Comparison of ENCODE assay signal across 18 cellular contexts in the genomic region with DNA sequence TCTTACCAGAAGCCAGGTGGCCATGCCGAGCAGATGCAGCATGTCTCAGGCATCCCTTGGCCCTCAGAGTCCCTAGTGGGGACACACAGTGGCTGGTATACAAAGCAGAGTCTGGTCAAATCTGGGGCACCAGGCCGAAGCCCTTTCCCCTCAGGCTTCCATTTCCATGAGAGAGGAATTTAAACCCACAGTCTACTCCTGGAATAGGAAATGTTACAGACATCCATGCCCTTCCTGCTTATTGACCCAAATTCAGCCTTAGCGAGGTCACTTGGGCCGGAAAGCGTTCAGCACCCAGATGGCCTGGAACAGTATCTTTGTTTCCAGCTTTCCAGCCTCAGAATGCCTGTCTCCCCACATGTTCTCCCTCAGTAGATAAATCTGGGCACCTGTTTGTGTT.
DNase-seq lines count a peak whose midpoint lies in the region; ATAC-seq and TF ChIP-seq lines count a peak whose summit lies in the region.
"Had no signal": no experiment of that assay in that cellular context is flagged by ENCODE, and none has a peak within 500 bp of the region (broad histone marks: within the 10 kb centered on the region; RNA-seq: fewer than 3 reads in every experiment).

No MANE protein-coding gene starts in this region.

- peak in 1 of 8 donors; percentile 31 for ATAC-seq in heart right ventricle
- ATAC-seq in left ventricle myocardium superior, result no peak
- ATAC-seq in WTC11, result peak; percentile 36
- ATAC-seq in stimulated activated naive B cell treated with anti-CD40 and anti-IgM and Interleukin-4, amounts not matched to agents 10 μg/mL and 1 μg/mL and 100 μg/mL, for 72 hours (replicated peaks), result no peak
- ATAC-seq in HG03095 (IDR thresholded peaks at IDR 0.05; ENCODE audit: unreplicated experiment), result no peak
- ATAC-seq: HepG2 had no signal

- CTCF ChIA-PET in WTC11 (lab: Charles Lee), result interaction anchor here (1.0 kb wide), 1 partner anchor 8 kb away, joined by 6 read pairs; no protein-coding TSS in a partner anchor

- WGBS in heart right ventricle, 2 donors, result 51 to 57% methylated on average over 5 of the region's 5 CpGs

- H3K9me3 ChIP-seq in heart right ventricle, result no peaks in the 10 kb centered on the region
- H3K9me3 ChIP-seq: BLaER1, Caco-2, HAP-1 had no signal

- H3K27me3 ChIP-seq in heart right ventricle (no peaks in the 10 kb centered on the region), layer of hippocampus (ENCODE audit: control insufficient read depth, insufficient read depth, low read length) (no peaks in the 10 kb centered on the region)
- H3K27me3 ChIP-seq: BLaER1 had no signal

- H3K4me3 ChIP-seq in heart right ventricle, result no peak overlapping the region
- H3K4me3 ChIP-seq: BLaER1, GM23248, HAP-1 had no signal

- H3K4me3 Mint-ChIP-seq in WTC11, result no peak overlapping the region
- H3K4me3 Mint-ChIP-seq in stimulated activated naive B cell treated with anti-CD40 and anti-IgM and Interleukin-4, amounts not matched to agents 10 μg/mL and 1 μg/mL and 100 μg/mL, for 72 hours, result no peak overlapping the region
- H3K4me3 Mint-ChIP-seq: CD8-positive, alpha-beta memory T cell had no signal

- H3K27ac ChIP-seq in heart right ventricle, result peak overlapping the region in 7 of 10 donors; percentile 7 to 67 (median 22)
- H3K27ac ChIP-seq in layer of hippocampus (ENCODE audit: low read depth, low read length), result peak overlapping the region; percentile 13
- H3K27ac ChIP-seq: BLaER1, GM23248 had no signal

- POLR2A ChIA-PET in WTC11 (lab: Charles Lee), result no interaction called here

- H3K27me3 Mint-ChIP-seq in WTC11 (ENCODE audit: low read depth), result no peaks in the 10 kb centered on the region
- no peaks in the 10 kb centered on the region for H3K27me3 Mint-ChIP-seq in stimulated activated naive B cell treated with anti-CD40 and anti-IgM and Interleukin-4, amounts not matched to agents 10 μg/mL and 1 μg/mL and 100 μg/mL, for 72 hours

- peaks cover 5% of the 10 kb centered on the region; the same call in 1 of the 2 replicates for H3K4me1 Mint-ChIP-seq in WTC11
- H3K4me1 Mint-ChIP-seq in stimulated activated naive B cell treated with anti-CD40 and anti-IgM and Interleukin-4, amounts not matched to agents 10 μg/mL and 1 μg/mL and 100 μg/mL, for 72 hours, result peaks cover 30 to 36% of the 10 kb centered on the region in 2 donors
- H3K4me1 Mint-ChIP-seq: CD8-positive, alpha-beta memory T cell had no signal

- no peaks in the 10 kb centered on the region for H3K9me3 Mint-ChIP-seq in WTC11
- no peaks in the 10 kb centered on the region for H3K9me3 Mint-ChIP-seq in stimulated activated naive B cell treated with anti-CD40 and anti-IgM and Interleukin-4, amounts not matched to agents 10 μg/mL and 1 μg/mL and 100 μg/mL, for 72 hours
- H3K9me3 Mint-ChIP-seq: CD8-positive, alpha-beta memory T cell had no signal

- H3K27ac Mint-ChIP-seq in WTC11, result no peak overlapping the region
- peak overlapping the region; percentile 37 for H3K27ac Mint-ChIP-seq in stimulated activated naive B cell treated with anti-CD40 and anti-IgM and Interleukin-4, amounts not matched to agents 10 μg/mL and 1 μg/mL and 100 μg/mL, for 72 hours

- TF ChIP-seq CTCF in heart right ventricle (IDR thresholded peaks at IDR 0.05) (no peak), WTC11 (IDR thresholded peaks at IDR 0.05) (no peak)

- DNase-seq in heart right ventricle, result no peak
- DNase-seq in left ventricle myocardium superior, result no peak
- no peak for DNase-seq in WTC11 (ENCODE audit: low spot score)
- DNase-seq in stimulated activated naive B cell treated with anti-CD40 and anti-IgM and Interleukin-4, amounts not matched to agents 10 μg/mL and 1 μg/mL and 100 μg/mL, for 72 hours, result no peak
- DNase-seq in mucosa of gallbladder (ENCODE audit: low spot score), result no peak
- no peak for DNase-seq in activated T-cell treated with anti-CD3 and anti-CD28 coated beads, Interleukin-2, amount 50 U/mL, for 1 hour
- DNase-seq: 8988T; AML-193; Caco-2; CD8-positive, alpha-beta memory T cell; DND-41; GF-D8; GM23248 had no signal

- H3K36me3 ChIP-seq in heart right ventricle, result no peaks in the 10 kb centered on the region
- H3K36me3 ChIP-seq: BLaER1, HAP-1 had no signal

- no peaks in the 10 kb centered on the region for H3K36me3 Mint-ChIP-seq in WTC11
- peaks cover 35 to 55% of the 10 kb centered on the region in 2 donors for H3K36me3 Mint-ChIP-seq in stimulated activated naive B cell treated with anti-CD40 and anti-IgM and Interleukin-4, amounts not matched to agents 10 μg/mL and 1 μg/mL and 100 μg/mL, for 72 hours
- H3K36me3 Mint-ChIP-seq: CD8-positive, alpha-beta memory T cell had no signal

- peaks cover 2 to 58% (median 25%) of the 10 kb centered on the region in 9 donors for H3K4me1 ChIP-seq in heart right ventricle
- H3K4me1 ChIP-seq: Caco-2, HAP-1 had no signal

- intact Hi-C loops in heart right ventricle (cut with DNase I), result loop anchor here in 3 of 10 donors (5.0 to 10.0 kb wide), 5 partner anchors 52 to 252 kb away; partner anchors contain the start of gene PIP5K1B (in 1 of the 3)
- intact Hi-C loops in left ventricle myocardium superior (cut with micrococcal nuclease), result no loop called here

TF ChIP-seq in WTC11, 78 proteins besides CTCF, POLR2A, EP300 and RAD21:
- TF ChIP-seq ELF4 (CRISPR knock-in tag; IDR thresholded peaks at IDR 0.05; ENCODE audit: low read depth), result no peak
- TF ChIP-seq GTF2I (CRISPR knock-in tag; conservative IDR thresholded peaks at IDR 0.05), result no peak
